20 cellular contexts compared by ENCODE assay signal in genomic region chr9:120696551-120697230, GRCh38. TPM values are rescaled to one million over a fixed set of nuclear protein-coding genes. Genes with fewer than 3 reads are reported as not detected.
A peak's percentile ranks its signal among the peaks of the same experiment; 100 is the strongest.
DNase-seq lines count a peak whose midpoint lies in the region; TF ChIP-seq lines count a peak whose summit lies in the region.
"Had no signal": no experiment of that assay in that cellular context is flagged by ENCODE, and none has a peak within 500 bp of the region (broad histone marks: within the 10 kb centered on the region; RNA-seq: fewer than 3 reads in every experiment).

No MANE protein-coding gene starts in this region.

- H3K79me2 ChIP-seq in Karpas-422 (ENCODE audit: low read length) = peaks cover 99% of the 10 kb centered on the region
- H3K79me2 ChIP-seq in neural progenitor cell (ENCODE audit: low read depth) = no peaks in the 10 kb centered on the region
- no peaks in the 10 kb centered on the region for H3K79me2 ChIP-seq in smooth muscle cell (ENCODE audit: low read depth)

- H3K9me2 ChIP-seq in Karpas-422 (replicated peaks; ENCODE audit: insufficient read depth, low read length) = no peaks in the 10 kb centered on the region

- H3K27ac ChIP-seq in Karpas-422 (ENCODE audit: low read length) (peak overlapping the region; percentile 92), cingulate gyrus (ENCODE audit: low read depth, low read length) (peak overlapping the region; percentile 20), neural progenitor cell (no peak overlapping the region), endodermal cell (ENCODE audit: low read depth, low read length) (no peak overlapping the region), smooth muscle cell (ENCODE audit: low read depth) (no peak overlapping the region)
- H3K27ac ChIP-seq: heart right ventricle had no signal

- peak overlapping the region; percentile 44 for H3K4me3 ChIP-seq in Karpas-422 (ENCODE audit: low read length)
- no peak overlapping the region for H3K4me3 ChIP-seq in neural progenitor cell
- H3K4me3 ChIP-seq in endodermal cell (ENCODE audit: low read length) = no peak overlapping the region
- H3K4me3 ChIP-seq in smooth muscle cell = no peak overlapping the region
- H3K4me3 ChIP-seq: heart right ventricle had no signal

- CTCF ChIA-PET in Calu3 (lab: Charles Lee) = interaction anchor here (0.7 to 1.0 kb wide), 3 partner anchors 45 to 114 kb away, joined by 3 to 4 read pairs (median 3); no protein-coding TSS in a partner anchor

- no peaks in the 10 kb centered on the region for H3K9me3 ChIP-seq in Karpas-422 (ENCODE audit: low read length)
- no peaks in the 10 kb centered on the region for H3K9me3 ChIP-seq in neural progenitor cell (ENCODE audit: low read depth)
- no peaks in the 10 kb centered on the region for H3K9me3 ChIP-seq in endodermal cell (ENCODE audit: control insufficient read depth, low read length)
- H3K9me3 ChIP-seq in smooth muscle cell (replicated peaks; ENCODE audit: low read depth) = no peaks in the 10 kb centered on the region
- H3K9me3 ChIP-seq: BE2C, heart right ventricle had no signal

- H3K27ac Mint-ChIP-seq in Calu3 (ENCODE audit: unreplicated experiment) (peak overlapping the region; percentile 42), neural progenitor cell (peak overlapping the region; percentile 14), endodermal cell (no peak overlapping the region)
- H3K27ac Mint-ChIP-seq: immature natural killer cell; naive thymus-derived CD4-positive, alpha-beta T cell had no signal

- intact Hi-C loops in Calu3 (cut with micrococcal nuclease; ENCODE audit: unreplicated experiment) = no loop called here

- H3K4me3 Mint-ChIP-seq in Calu3 (ENCODE audit: low read depth, unreplicated experiment) (peak overlapping the region; percentile 17), neural progenitor cell (no peak overlapping the region), endodermal cell (no peak overlapping the region)
- H3K4me3 Mint-ChIP-seq: immature natural killer cell; naive thymus-derived CD4-positive, alpha-beta T cell had no signal

- H3K4me1 Mint-ChIP-seq in Calu3 (ENCODE audit: low read depth, unreplicated experiment) (peaks cover 56% of the 10 kb centered on the region), neural progenitor cell (peaks cover 45% of the 10 kb centered on the region), endodermal cell (peaks cover 30% of the 10 kb centered on the region)

- H3K36me3 ChIP-seq in Karpas-422 (ENCODE audit: insufficient read depth, low read length) (peaks cover 70% of the 10 kb centered on the region), neural progenitor cell (no peaks in the 10 kb centered on the region), endodermal cell (ENCODE audit: control insufficient read depth, insufficient read depth, low read length) (no peaks in the 10 kb centered on the region), smooth muscle cell (ENCODE audit: low read depth) (no peaks in the 10 kb centered on the region)
- H3K36me3 ChIP-seq: BE2C, heart right ventricle had no signal

- H3F3A ChIP-seq in neural progenitor cell (ENCODE audit: low read depth) (peaks cover 6% of the 10 kb centered on the region), smooth muscle cell (ENCODE audit: low read depth) (no peaks in the 10 kb centered on the region)

- H3K27me3 ChIP-seq in Karpas-422 (ENCODE audit: low read length) (no peaks in the 10 kb centered on the region), neural progenitor cell (peaks cover 46% of the 10 kb centered on the region), endodermal cell (ENCODE audit: control insufficient read depth, insufficient read depth, low read length, poor library complexity, severe bottlenecking) (peaks cover 53% of the 10 kb centered on the region), smooth muscle cell (ENCODE audit: low read depth) (peaks cover 60% of the 10 kb centered on the region)
- H3K27me3 ChIP-seq: BE2C, heart right ventricle had no signal

- H3K27me3 Mint-ChIP-seq in Calu3 (ENCODE audit: unreplicated experiment) = no peaks in the 10 kb centered on the region
- peaks cover 2% of the 10 kb centered on the region for H3K27me3 Mint-ChIP-seq in neural progenitor cell (ENCODE audit: insufficient read depth, low read depth)
- peaks cover 59% of the 10 kb centered on the region for H3K27me3 Mint-ChIP-seq in endodermal cell (ENCODE audit: insufficient read depth)
- H3K27me3 Mint-ChIP-seq: naive thymus-derived CD4-positive, alpha-beta T cell had no signal

- no TSS peak for BruUV-seq in Calu3 (replicated peaks; lab: Mats Ljungman, UMichigan)

- H3K9me3 Mint-ChIP-seq in Calu3 (ENCODE audit: low read depth, unreplicated experiment) (no peaks in the 10 kb centered on the region), neural progenitor cell (no peaks in the 10 kb centered on the region), endodermal cell (no peaks in the 10 kb centered on the region)
- H3K9me3 Mint-ChIP-seq: immature natural killer cell; naive thymus-derived CD4-positive, alpha-beta T cell had no signal

- H3K9ac ChIP-seq in Karpas-422 (ENCODE audit: low read length) = peak overlapping the region; percentile 49; the same call in 1 of the 2 replicates
- no peak overlapping the region for H3K9ac ChIP-seq in neural progenitor cell
- no peak overlapping the region for H3K9ac ChIP-seq in endodermal cell (ENCODE audit: extremely low read depth, low read length, poor library complexity, severe bottlenecking)
- no peak overlapping the region for H3K9ac ChIP-seq in smooth muscle cell (ENCODE audit: low read depth)

- DNase-seq in Calu3 (no peak), Karpas-422 (no peak), neural progenitor cell (ENCODE audit: low spot score) (no peak), endodermal cell (no peak), smooth muscle cell (lab: John Stamatoyannopoulos, UW; ENCODE audit: unreplicated experiment) (no peak), NCI-H2107 treated with DMSO at 0.1 percent for 48 hours (lab: John Stamatoyannopoulos, UW; ENCODE audit: unreplicated experiment) (no peak)
- DNase-seq: activated CD4-positive, CD25-positive, alpha-beta regulatory T cell treated with anti-CD3 and anti-CD28 coated beads, Interleukin-2, amount 50 U/mL, for 72 hours; activated gamma-delta T cell treated with Interleukin-2 at 50 U/mL for 16 hours; BE2C; DMS 273 treated with DMSO at 0.1 percent for 48 hours; GF-D8; heart right ventricle; immature natural killer cell; naive thymus-derived CD4-positive, alpha-beta T cell; NCI-H1417; NCI-H2171 treated with DMSO at 0.1 percent for 48 hours; NCI-H748 treated with DMSO at 0.1 percent for 48 hours; stimulated activated CD4-positive, alpha-beta T cell treated with anti-CD3 and anti-CD28 coated beads, Interleukin-2, amount 100 ng/mL, for 48 hours; T-helper 9 cell had no signal

- TF ChIP-seq CTCF in Calu3 (IDR thresholded peaks at IDR 0.05; ENCODE audit: unreplicated experiment) = no peak
- TF ChIP-seq CTCF in neural progenitor cell (IDR thresholded peaks at IDR 0.05) = no peak
- TF ChIP-seq CTCF in endodermal cell (conservative IDR thresholded peaks at IDR 0.05) = no peak
- no peak for TF ChIP-seq CTCF in smooth muscle cell (IDR thresholded peaks at IDR 0.05; ENCODE audit: borderline replicate concordance, insufficient read depth, poor library complexity, severe bottlenecking)

- H3K4me1 ChIP-seq in Karpas-422 (ENCODE audit: low read length) (peaks cover 98% of the 10 kb centered on the region), neural progenitor cell (peaks cover 27% of the 10 kb centered on the region), endodermal cell (ENCODE audit: control insufficient read depth, insufficient read depth, low read length) (peaks cover 7% of the 10 kb centered on the region), smooth muscle cell (ENCODE audit: low read depth) (peaks cover 18% of the 10 kb centered on the region)

- peak overlapping the region; percentile 61 for H3K4me2 ChIP-seq in Karpas-422 (ENCODE audit: low read depth, low read length, poor library complexity, severe bottlenecking)
- no peak overlapping the region for H3K4me2 ChIP-seq in neural progenitor cell
- H3K4me2 ChIP-seq in smooth muscle cell = no peak overlapping the region

- H4K20me1 ChIP-seq in Karpas-422 (ENCODE audit: insufficient read depth, low read depth, low read length) (peaks cover 29% of the 10 kb centered on the region), neural progenitor cell (ENCODE audit: low read depth) (peaks cover 11% of the 10 kb centered on the region), smooth muscle cell (ENCODE audit: low read depth) (peaks cover 27% of the 10 kb centered on the region)

- H3K36me3 Mint-ChIP-seq in Calu3 (ENCODE audit: insufficient read depth, unreplicated experiment) (no peaks in the 10 kb centered on the region), neural progenitor cell (peaks cover 3% of the 10 kb centered on the region), endodermal cell (ENCODE audit: low read depth) (no peaks in the 10 kb centered on the region)
- H3K36me3 Mint-ChIP-seq: immature natural killer cell had no signal

- H2AFZ ChIP-seq in Karpas-422 (ENCODE audit: low read length) (no peak overlapping the region), neural progenitor cell (replicated peaks) (no peak overlapping the region), smooth muscle cell (ENCODE audit: low read depth) (no peak overlapping the region)

- WGBS in endodermal cell (ENCODE audit: insufficient coverage in 1 of 2, insufficient read length in 1 of 2), 2 experiments = 98 to 100% methylated on average over 1 to 3 of the region's 3 CpGs
- 91% methylated on average over 3 of the region's 3 CpGs for WGBS in smooth muscle cell (ENCODE audit: low lambda C conversion rate)

RNA-seq across cellular contexts. Expression of gene MEGF9, which starts 17.6 kb away (rescaled TPM):
- total RNA-seq in Calu3 (2022) (6.9 and 7.1 TPM in 2 replicates), neural progenitor cell (ENCODE audit: low replicate concordance) (5.0 and 6.2 TPM in 2 replicates), endodermal cell (10 to 100 TPM in 1 of 2 donors, 1 to 10 TPM in 1; 5.0 to 10.7 TPM), smooth muscle cell (6.0 and 9.8 TPM in 2 replicates)
- 55.4 and 86.6 TPM in 2 replicates for total RNA-seq in Karpas-422 (2014; rRNA removed; shearing (Covaris generic); ENCODE audit: low replicate concordance)
- polyA plus RNA-seq in endodermal cell (2013, experiment 1 of 2) = 15.5 TPM
- 16.7 TPM for polyA plus RNA-seq in endodermal cell (2013, experiment 2 of 2)
- polyA plus RNA-seq in smooth muscle cell = 1.8 and 2.7 TPM in 2 replicates

Comparison
In these comparisons a context has a peak if more than half of its experiments do, and no peak if none do; other contexts are left out.
1. H3K27ac ChIP-seq: peak in Karpas-422 (single experiment) and cingulate gyrus (single experiment); none in neural progenitor cell (single experiment), endodermal cell (single experiment) and smooth muscle cell (single experiment).